8 cellular contexts compared by ENCODE assay signal in genomic region chr16:27109666-27110523, GRCh38. TPM values are rescaled to one million over a fixed set of nuclear protein-coding genes. Genes with fewer than 3 reads are reported as not detected.
DNase-seq lines count a peak whose midpoint lies in the region; ATAC-seq, FAIRE-seq and TF ChIP-seq lines count a peak whose summit lies in the region.

No MANE protein-coding gene starts in this region.

- H3K27me3 ChIP-seq in ACC112 (ENCODE audit: insufficient read depth, low read length): no peaks in the 10 kb centered on the region
- H3K27me3 ChIP-seq in K562 (ENCODE audit: control insufficient read depth in 2 of 2, insufficient read depth in 2 of 2, low read length in 2 of 2): no peaks in the 10 kb centered on the region; a peak in 2 of 5 replicates
- no peaks in the 10 kb centered on the region for H3K27me3 ChIP-seq in small intestine (ENCODE audit: control insufficient read depth in 2 of 2, insufficient read depth in 2 of 2, low read length in 2 of 2)

- H3K4me1 ChIP-seq in ACC112 (ENCODE audit: control insufficient read depth, insufficient read depth, low read length, unreplicated experiment): no peaks in the 10 kb centered on the region
- H3K4me1 ChIP-seq in K562 (replicated peaks in 1 of 2; ENCODE audit: control insufficient read depth in 2 of 2, insufficient read depth in 2 of 2, low read length in 2 of 2): peaks cover 0 to 31% of the 10 kb centered on the region in 2 experiments; a peak in 4 of 5 replicates
- no peaks in the 10 kb centered on the region for H3K4me1 ChIP-seq in small intestine (ENCODE audit: control insufficient read depth in 2 of 2, insufficient read depth in 1 of 2, low read depth in 1 of 2, low read length in 1 of 2)

- DNase-seq in GM19238 (ENCODE audit: insufficient read length, low spot score) (peak; percentile 72), MV-4-11 (lab: John Stamatoyannopoulos, UW) (peak; percentile 43), UCSD-AML1 (lab: John Stamatoyannopoulos, UW; ENCODE audit: unreplicated experiment) (peak; percentile 69), K562 (ENCODE audit: extremely low read depth in 1 of 4, low spot score in 3 of 4) (peak; percentile 83 to 94 (median 89)), small intestine (peak; percentile 89), NCI-H187 (lab: John Stamatoyannopoulos, UW) (no peak)

- intact Hi-C loops in K562 (cut with micrococcal nuclease): loop anchor here (5.0 kb wide), 1 partner anchor 148 kb away; no protein-coding TSS in a partner anchor

- TF ChIP-seq RAD21 in K562 (CRISPR knock-in tag; conservative IDR thresholded peaks at IDR 0.05 in 1 of 2, IDR thresholded peaks at IDR 0.05 in 1 of 2): peak; percentile 69 to 84

- peak; percentile 69 to 89 (median 81) for TF ChIP-seq CTCF in K562 (IDR thresholded peaks at IDR 0.05 in 2 of 3, conservative IDR thresholded peaks at IDR 0.05 in 1 of 3; ENCODE audit: insufficient read depth in 2 of 3, low read depth in 1 of 3, low read length in 3 of 3)

- TF ChIP-seq POLR2A in K562 (conservative IDR thresholded peaks at IDR 0.05): no peak

- 18% methylated on average over 30 of the region's 61 CpGs for WGBS in K562 (ENCODE audit: insufficient coverage, low coverage, missing lambda C conversion rate)
- WGBS in small intestine, 3 donors: 4 to 8% (median 6%) methylated on average over 33 to 61 of the region's 61 CpGs

- H3K9me3 ChIP-seq in K562 (replicated peaks; ENCODE audit: control insufficient read depth, insufficient read depth, low read depth, low read length): no peaks in the 10 kb centered on the region
- no peaks in the 10 kb centered on the region for H3K9me3 ChIP-seq in iPS-18c (ENCODE audit: control insufficient read depth, insufficient read depth, low read length)
- H3K9me3 ChIP-seq in small intestine (ENCODE audit: control insufficient read depth, low read depth): no peaks in the 10 kb centered on the region

- in situ Hi-C loops in K562 (cut with MboI): no loop called here

- H3K79me2 ChIP-seq in ACC112 (ENCODE audit: control insufficient read depth, insufficient read depth, low read length, unreplicated experiment) (no peaks in the 10 kb centered on the region), K562 (ENCODE audit: control insufficient read depth, insufficient read depth, low read length) (no peaks in the 10 kb centered on the region)

- TF ChIP-seq EP300 in K562 (IDR thresholded peaks at IDR 0.05; ENCODE audit: low read length): no peak

- H3K36me3 ChIP-seq in ACC112 (ENCODE audit: insufficient read depth, low read length) (no peaks in the 10 kb centered on the region), K562 (ENCODE audit: control insufficient read depth, insufficient read depth, low read length) (no peaks in the 10 kb centered on the region), small intestine (ENCODE audit: control insufficient read depth in 2 of 2, insufficient read depth in 2 of 2, low read length in 2 of 2) (no peaks in the 10 kb centered on the region)

- peak overlapping the region; percentile 73 for H3K4me2 ChIP-seq in K562 (ENCODE audit: insufficient read depth, low read length)

- no TSS peak for BruUV-seq in K562 (replicated peaks; lab: Mats Ljungman, UMichigan)

- H3K9ac ChIP-seq in K562 (ENCODE audit: insufficient read depth in 1 of 2, low read depth in 2 of 2, low read length in 2 of 2): peak overlapping the region in 1 of 2 experiments; percentile 85; a peak in 2 of 4 replicates

- FAIRE-seq in K562 (lab: Jason Lieb, UNC): no peak
- FAIRE-seq in small intestine (lab: Jason Lieb, UNC): no peak

- H3K4me3 ChIP-seq in ACC112 (ENCODE audit: low read depth, low read length) (peak overlapping the region; percentile 68), K562 (peak overlapping the region; percentile 28; the same call in 1 of the 2 replicates), iPS-18c (ENCODE audit: insufficient read depth, low read depth, low read length) (peak overlapping the region; percentile 38), small intestine (ENCODE audit: low read depth in 1 of 2, low read length in 2 of 2) (peak overlapping the region in 1 of 2 donors; percentile 40)

- H4K20me1 ChIP-seq in K562 (replicated peaks; ENCODE audit: control insufficient read depth, insufficient read depth, low read length): no peaks in the 10 kb centered on the region

- CTCF ChIA-PET in K562 (lab: Yijun Ruan, JAX; ENCODE audit: low intra/inter-chr PET ratio): interaction anchor here (0.6 to 1.3 kb wide), 6 partner anchors 27 to 1460 kb away, joined by 3 to 6 read pairs (median 3); no protein-coding TSS in a partner anchor

- H2AFZ ChIP-seq in ACC112 (ENCODE audit: low read length, unreplicated experiment): peak overlapping the region; percentile 83
- peak overlapping the region; percentile 58 for H2AFZ ChIP-seq in K562 (ENCODE audit: low read depth, low read length)

- H3K9me1 ChIP-seq in K562 (ENCODE audit: control insufficient read depth, insufficient read depth, low read length): no peaks in the 10 kb centered on the region

- POLR2A ChIA-PET in K562 (lab: Yijun Ruan, JAX): interaction anchor here (0.6 kb wide), 2 partner anchors 25 to 140 kb away, joined by 3 to 8 read pairs; no protein-coding TSS in a partner anchor

- H3K27ac ChIP-seq in ACC112 (ENCODE audit: low read depth, low read length) (no peak overlapping the region), K562 (ENCODE audit: extremely low read depth, low read depth, low read length) (no peak overlapping the region), small intestine (ENCODE audit: low read depth in 1 of 2, low read length in 1 of 2) (peak overlapping the region; percentile 49 to 53)

- ATAC-seq in K562: peak; percentile 88

TF ChIP-seq in K562, 482 proteins besides CTCF, POLR2A, EP300 and RAD21 (continues in another document):
- TF ChIP-seq MAZ (CRISPR knock-in tag; conservative IDR thresholded peaks at IDR 0.05 in 1 of 2, IDR thresholded peaks at IDR 0.05 in 1 of 2) (peak; percentile 21 to 25; a peak in 1 of 4 replicates), ZBTB7A (IDR thresholded peaks at IDR 0.05; ENCODE audit: borderline replicate concordance, control insufficient read depth, low read depth, low read length) (peak; percentile 85; the same call in 1 of the 2 replicates), NEUROD1 (IDR thresholded peaks at IDR 0.05; ENCODE audit: borderline replicate concordance, low read depth, low read length, partially characterized antibody) (peak; percentile 29), RB1 (IDR thresholded peaks at IDR 0.05; ENCODE audit: low read depth) (peak; percentile 87), CXXC5 (CRISPR knock-in tag; IDR thresholded peaks at IDR 0.05) (peak; percentile 61; the same call in 1 of the 2 replicates), E2F6 (IDR thresholded peaks at IDR 0.05; ENCODE audit: borderline replicate concordance in 1 of 2, extremely low read depth in 1 of 2, insufficient read depth in 1 of 2, insufficient read length in 1 of 2, low read depth in 1 of 2, low read length in 1 of 2, poor library complexity in 1 of 2, severe bottlenecking in 1 of 2) (peak in 1 of 2 experiments; percentile 44), YY1 (IDR thresholded peaks at IDR 0.05; ENCODE audit: borderline replicate concordance in 1 of 3, control insufficient read depth in 1 of 3, extremely low read depth in 1 of 3, insufficient read depth in 3 of 3, insufficient read length in 1 of 3, insufficient replicate concordance in 2 of 3, low read depth in 1 of 3, low read length in 2 of 3) (peak in 1 of 3 experiments; percentile 14), ZNF124 (CRISPR knock-in tag; IDR thresholded peaks at IDR 0.05) (no peak), EGR1 (conservative IDR thresholded peaks at IDR 0.05) (0 out of 2 replicates have a peak, but pooled peaks have one; percentile 12), BCOR (IDR thresholded peaks at IDR 0.05) (0 out of 2 replicates have a peak, but pooled peaks have one; percentile 8), ESRRA (IDR thresholded peaks at IDR 0.05; ENCODE audit: borderline replicate concordance, low read depth) (peak; percentile 21; the same call in 1 of the 2 replicates), CREM (IDR thresholded peaks at IDR 0.05; ENCODE audit: low read depth) (peak; percentile 12; the same call in 1 of the 2 replicates), NR2C2 (CRISPR knock-in tag; IDR thresholded peaks at IDR 0.05) (no peak), NR2C2 (tag; IDR thresholded peaks at IDR 0.05) (peak; percentile 61), RFX1 (IDR thresholded peaks at IDR 0.05) (peak; percentile 16; the same call in 1 of the 2 replicates)

RNA-seq across cellular contexts. Expression of gene C16orf82, which starts 43.2 kb away (rescaled TPM):
- total RNA-seq in K562 (2011; cell fraction: chromatin; rRNA removed; ENCODE audit: low replicate concordance): not detected in 2 replicates
- total RNA-seq in K562 (2011; cell fraction: nucleolus; rRNA removed): not detected in 2 replicates
- total RNA-seq in K562 (2011; cell fraction: nucleoplasm; rRNA removed): not detected in 2 replicates
- total RNA-seq in K562 (2014; rRNA removed): not detected in 2 replicates
- not detected in 2 replicates for total RNA-seq in K562 (2014; rRNA removed; fragmentation: Illumina TruSeq; extraction: Trizol)
- total RNA-seq in K562 (2015; rRNA removed; fragmentation: Illumina TruSeq; extraction: Trizol): not detected in 2 replicates
- total RNA-seq in K562 (2021): not detected in 2 replicates
- not detected in 2 replicates for polyA plus RNA-seq in K562 (2011; rRNA removed)
- polyA plus RNA-seq in K562 (2011; cell fraction: cytosol; rRNA removed): not detected in 2 replicates
- not detected in 2 replicates for polyA plus RNA-seq in K562 (2011; cell fraction: nucleus; rRNA removed)
- not detected in 2 replicates for polyA plus RNA-seq in K562 (2012)
- polyA plus RNA-seq in K562 (2014; fragmentation: Illumina TruSeq; extraction: Trizol): not detected in 2 replicates
- not detected for polyA plus RNA-seq in K562 (2014; fragmentation: Nextera tagmentation; extraction: Ambion mirVana)
- not detected in 2 replicates for polyA plus RNA-seq in K562 (2014; rRNA removed)
- polyA minus RNA-seq in K562 (2011; rRNA and poly(A)+ RNA removed): not detected in 2 replicates
- polyA minus RNA-seq in K562 (2011; cell fraction: cytosol; rRNA and poly(A)+ RNA removed): not detected in 2 replicates
- not detected in 2 replicates for polyA minus RNA-seq in K562 (2011; cell fraction: nucleus; rRNA and poly(A)+ RNA removed)
- not detected for polyA plus RNA-seq in small intestine

Comparison
In these comparisons a context has a peak if more than half of its experiments do, and no peak if none do; other contexts are left out.
1. H3K27ac ChIP-seq: peak in small intestine (2 of 2); none in ACC112 (single experiment) and K562 (single experiment).
2. DNase-seq: peak in GM19238 (single experiment), MV-4-11 (single experiment), UCSD-AML1 (single experiment), K562 (4 of 4) and small intestine (single experiment); none in NCI-H187 (0 of 2).